7 cellular contexts compared by ENCODE assay signal in the genomic region with DNA sequence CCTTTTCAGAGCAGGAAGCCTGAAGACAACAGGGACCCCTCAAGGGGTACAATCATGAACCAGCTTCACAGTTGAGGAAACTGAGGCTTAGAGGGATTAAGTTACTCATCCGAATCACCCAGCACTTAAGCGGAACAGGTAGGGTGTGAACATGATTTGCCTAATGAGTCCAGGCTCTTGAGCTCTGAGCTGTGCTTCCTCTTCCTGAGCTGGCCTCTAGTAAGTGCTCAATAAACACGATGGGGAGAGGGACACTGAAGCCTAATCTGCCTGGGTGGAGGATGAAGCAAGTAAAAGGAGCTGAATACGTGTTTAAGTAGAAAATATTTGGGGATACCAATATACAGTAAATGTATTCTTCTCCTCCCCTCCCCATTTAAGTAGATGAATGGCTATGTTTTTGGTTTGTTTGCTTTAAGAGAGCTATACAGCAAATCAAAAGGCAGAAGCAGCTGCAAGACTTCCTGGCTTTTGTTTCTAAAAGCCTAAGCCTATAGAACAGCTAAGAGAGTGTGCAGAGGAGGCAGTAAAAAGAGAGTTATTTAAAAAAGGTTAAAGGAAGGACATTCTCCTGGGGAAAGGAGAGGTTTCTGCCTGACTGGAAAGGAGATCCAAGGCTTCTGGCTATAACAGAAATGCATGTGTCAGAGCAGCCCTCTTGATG. TPM values are rescaled to one million over a fixed set of nuclear protein-coding genes. Genes with fewer than 3 reads are reported as not detected.
DNase-seq lines count a peak whose midpoint lies in the region; ATAC-seq and TF ChIP-seq lines count a peak whose summit lies in the region.

No MANE protein-coding gene starts in this region.

- H3K4ac ChIP-seq in IMR-90 (ENCODE audit: low read depth, low read length), result peak overlapping the region; percentile 14

- H4K5ac ChIP-seq in IMR-90 (ENCODE audit: low read depth, low read length), result no peak overlapping the region; the same call in 1 of the 2 replicates

- DNase-seq in GM06990 (ENCODE audit: extremely low read depth, insufficient read length), result peak; percentile 51
- DNase-seq in IMR-90, result no peak
- no peak for DNase-seq in activated T-helper 1 cell treated with anti-CD3 and anti-CD28 coated beads, Interleukin-12 subunit alpha, Interleukin-12 subunit beta, Interleukin-2, Interleukin-4 antibody, amounts not matched to agents 30 ng/mL and 10 ng/mL and 1 ng/mL, durations not matched to agents 14 hours and 24 hours and 36 hours (ENCODE audit: low spot score)
- DNase-seq in osteoblast (ENCODE audit: insufficient read length, low spot score, missing footprints), result no peak
- no peak for DNase-seq in anterior cingulate cortex (lab: John Stamatoyannopoulos, UW)
- no peak for DNase-seq in NCI-H187 treated with DMSO at 0.1 percent for 48 hours (lab: John Stamatoyannopoulos, UW)

- peak overlapping the region; percentile 18; the same call in 1 of the 2 replicates for H3K23ac ChIP-seq in IMR-90 (ENCODE audit: low read depth, low read length)

- H3K27me3 Mint-ChIP-seq in activated T-helper 1 cell treated with anti-CD3 and anti-CD28 coated beads, Interleukin-12 subunit alpha, Interleukin-12 subunit beta, Interleukin-2, Interleukin-4 antibody, amounts not matched to agents 30 ng/mL and 10 ng/mL and 1 ng/mL, durations not matched to agents 14 hours and 24 hours and 36 hours (ENCODE audit: insufficient read depth), result peaks cover 4% of the 10 kb centered on the region

- H2BK5ac ChIP-seq in IMR-90 (ENCODE audit: low read depth, low read length, poor library complexity, severe bottlenecking), result no peak overlapping the region

- no peak overlapping the region for H3K4me2 ChIP-seq in IMR-90 (ENCODE audit: low read depth, low read length)
- H3K4me2 ChIP-seq in osteoblast (ENCODE audit: insufficient read depth, low read length), result peak overlapping the region; percentile 60

- H2AK5ac ChIP-seq in IMR-90 (ENCODE audit: low read depth, low read length), result peak overlapping the region; percentile 59; the same call in 1 of the 2 replicates

- no peak overlapping the region for H3K18ac ChIP-seq in IMR-90 (ENCODE audit: low read depth, low read length)

- in situ Hi-C loops in IMR-90 (cut with MboI; ENCODE audit: low sequenced_read_pairs), result loop anchor here (5.0 to 10.0 kb wide), 2 partner anchors 191 to 242 kb away; no protein-coding TSS in a partner anchor

- H3K4me1 ChIP-seq in IMR-90 (ENCODE audit: control insufficient read depth, insufficient read depth, low read length) (peaks cover 6% of the 10 kb centered on the region), osteoblast (ENCODE audit: insufficient read depth, low read length) (peaks cover 27% of the 10 kb centered on the region)

- peaks cover 3% of the 10 kb centered on the region for H3K36me3 Mint-ChIP-seq in activated T-helper 1 cell treated with anti-CD3 and anti-CD28 coated beads, Interleukin-12 subunit alpha, Interleukin-12 subunit beta, Interleukin-2, Interleukin-4 antibody, amounts not matched to agents 30 ng/mL and 10 ng/mL and 1 ng/mL, durations not matched to agents 14 hours and 24 hours and 36 hours (ENCODE audit: low read depth)

- TF ChIP-seq CTCF in GM06990 (IDR thresholded peaks at IDR 0.05; ENCODE audit: insufficient read depth, low read length, poor library complexity, severe bottlenecking) (no peak), IMR-90 (conservative IDR thresholded peaks at IDR 0.05; ENCODE audit: low read depth, low read length) (no peak), osteoblast (IDR thresholded peaks at IDR 0.05; ENCODE audit: extremely low read depth, low read depth, low read length) (no peak)

- H3K9me3 ChIP-seq in IMR-90 (ENCODE audit: control insufficient read depth, insufficient read depth, low read length), result no peaks in the 10 kb centered on the region
- no peaks in the 10 kb centered on the region for H3K9me3 ChIP-seq in osteoblast (ENCODE audit: low read depth, low read length)

- H2AFZ ChIP-seq in IMR-90 (replicated peaks; ENCODE audit: low read length, poor library complexity), result no peak overlapping the region
- H2AFZ ChIP-seq in osteoblast (ENCODE audit: low read length), result no peak overlapping the region

- peak overlapping the region; percentile 28 for H2BK120ac ChIP-seq in IMR-90 (ENCODE audit: low read depth, low read length)

- H3K27ac ChIP-seq in IMR-90 (ENCODE audit: insufficient read depth, low read length) (no peak overlapping the region), osteoblast (ENCODE audit: low read depth, low read length) (peak overlapping the region; percentile 55)

- H4K8ac ChIP-seq in IMR-90 (ENCODE audit: low read depth in 2 of 2, low read length in 2 of 2), result peak overlapping the region in 1 of 2 experiments; percentile 11; a peak in 1 of 4 replicates

- POLR2A ChIA-PET in IMR-90 (lab: Charles Lee; ENCODE audit: unreplicated experiment), result interaction anchor here (0.5 to 1.0 kb wide), 2 partner anchors 191 to 442 kb away, joined by 3 to 4 read pairs; no protein-coding TSS in a partner anchor

- no peak for TF ChIP-seq RAD21 in IMR-90 (IDR thresholded peaks at IDR 0.05; ENCODE audit: low read length)

- intact Hi-C loops in IMR-90 (cut with micrococcal nuclease), result loop anchor here (10.0 kb wide), 1 partner anchor 192 kb away; no protein-coding TSS in a partner anchor
- intact Hi-C loops in activated T-helper 1 cell treated with anti-CD3 and anti-CD28 coated beads, Interleukin-12 subunit alpha, Interleukin-12 subunit beta, Interleukin-2, Interleukin-4 antibody, amounts not matched to agents 30 ng/mL and 10 ng/mL and 1 ng/mL, durations not matched to agents 14 hours and 24 hours and 36 hours (cut with micrococcal nuclease), result loop anchor here (1.0 to 2.0 kb wide), 7 partner anchors 9 to 322 kb away; a partner anchor contains a TSS

- 100% methylated on average over 2 of the region's 4 CpGs; no CpG with 5 or more reads in 1 of the 2 experiments for WGBS in IMR-90 (ENCODE audit: extremely low coverage in 2 of 2, insufficient read length in 1 of 2), 2 experiments

- H2BK20ac ChIP-seq in IMR-90 (ENCODE audit: low read depth, low read length), result peak overlapping the region; percentile 27; the same call in 1 of the 2 replicates

- H3K36me3 ChIP-seq in GM06990 (ENCODE audit: control insufficient read depth, insufficient read depth, low read length) (no peaks in the 10 kb centered on the region), IMR-90 (ENCODE audit: control insufficient read depth, insufficient read depth, low read length) (no peaks in the 10 kb centered on the region), osteoblast (ENCODE audit: insufficient read depth, low read length) (no peaks in the 10 kb centered on the region)

- peaks cover 30% of the 10 kb centered on the region for H3K4me1 Mint-ChIP-seq in activated T-helper 1 cell treated with anti-CD3 and anti-CD28 coated beads, Interleukin-12 subunit alpha, Interleukin-12 subunit beta, Interleukin-2, Interleukin-4 antibody, amounts not matched to agents 30 ng/mL and 10 ng/mL and 1 ng/mL, durations not matched to agents 14 hours and 24 hours and 36 hours (ENCODE audit: low read depth)

- ATAC-seq in IMR-90 (ENCODE audit: low read depth), result no peak; the same call in 1 of the 2 replicates
- no peak for ATAC-seq in HG03108 (IDR thresholded peaks at IDR 0.05; ENCODE audit: unreplicated experiment)

- no peak for TF ChIP-seq POLR2A in IMR-90 (IDR thresholded peaks at IDR 0.05; ENCODE audit: low read depth, low read length)

- CTCF ChIA-PET in IMR-90 (lab: Yijun Ruan, JAX), result interaction anchor here (1.0 to 5.2 kb wide), 11 partner anchors 8 to 348 kb away, joined by 3 to 170 read pairs (median 4); a partner anchor contains a TSS

- H3K14ac ChIP-seq in IMR-90 (replicated peaks; ENCODE audit: low read depth, low read length), result peak overlapping the region; percentile 49; the same call in 1 of the 2 replicates

- peak overlapping the region; percentile 56 for H4K91ac ChIP-seq in IMR-90 (ENCODE audit: insufficient read depth, low read depth, low read length)

- H3K4me3 ChIP-seq in GM06990 (replicated peaks; ENCODE audit: low read depth, low read length), result peak overlapping the region; percentile 1; the same call in 1 of the 2 replicates
- H3K4me3 ChIP-seq in IMR-90 (ENCODE audit: insufficient read depth, low read depth, low read length), result no peak overlapping the region
- no peak overlapping the region for H3K4me3 ChIP-seq in osteoblast (ENCODE audit: insufficient read depth, low read length)

- H3K9ac ChIP-seq in IMR-90 (ENCODE audit: low read depth, low read length), result no peak overlapping the region

- peak overlapping the region; percentile 88 for H2AK9ac ChIP-seq in IMR-90 (replicated peaks; ENCODE audit: low read depth, low read length, poor library complexity)

- H4K20me1 ChIP-seq in IMR-90 (ENCODE audit: insufficient read depth, low read length), result no peaks in the 10 kb centered on the region
- H4K20me1 ChIP-seq in osteoblast (ENCODE audit: insufficient read depth, low read length), result no peaks in the 10 kb centered on the region

- H2BK15ac ChIP-seq in IMR-90 (ENCODE audit: low read depth, low read length), result peak overlapping the region; percentile 31; the same call in 1 of the 3 replicates

- no peaks in the 10 kb centered on the region for H3K27me3 ChIP-seq in GM06990 (replicated peaks; ENCODE audit: control insufficient read depth, insufficient read depth, low read length)
- no peaks in the 10 kb centered on the region for H3K27me3 ChIP-seq in IMR-90 (ENCODE audit: control insufficient read depth, insufficient read depth, low read length)
- H3K27me3 ChIP-seq in osteoblast (ENCODE audit: insufficient read depth, low read length), result no peaks in the 10 kb centered on the region

- H3K4me3 Mint-ChIP-seq in activated T-helper 1 cell treated with anti-CD3 and anti-CD28 coated beads, Interleukin-12 subunit alpha, Interleukin-12 subunit beta, Interleukin-2, Interleukin-4 antibody, amounts not matched to agents 30 ng/mL and 10 ng/mL and 1 ng/mL, durations not matched to agents 14 hours and 24 hours and 36 hours, result no peak overlapping the region

- peak overlapping the region; percentile 79 for H3K27ac Mint-ChIP-seq in activated T-helper 1 cell treated with anti-CD3 and anti-CD28 coated beads, Interleukin-12 subunit alpha, Interleukin-12 subunit beta, Interleukin-2, Interleukin-4 antibody, amounts not matched to agents 30 ng/mL and 10 ng/mL and 1 ng/mL, durations not matched to agents 14 hours and 24 hours and 36 hours

- dilution Hi-C loops in IMR-90 (cut with HindIII; ENCODE audit: low sequenced_read_pairs, unreplicated experiment), result no loop called here

- BruUV-seq in IMR-90 (replicated peaks; lab: Mats Ljungman, UMichigan), result no TSS peak

- no peaks in the 10 kb centered on the region for H3K9me3 Mint-ChIP-seq in activated T-helper 1 cell treated with anti-CD3 and anti-CD28 coated beads, Interleukin-12 subunit alpha, Interleukin-12 subunit beta, Interleukin-2, Interleukin-4 antibody, amounts not matched to agents 30 ng/mL and 10 ng/mL and 1 ng/mL, durations not matched to agents 14 hours and 24 hours and 36 hours

- no peaks in the 10 kb centered on the region for H3K79me2 ChIP-seq in osteoblast (ENCODE audit: insufficient read depth, low read length)

- peaks cover 0 to 22% of the 10 kb centered on the region in 2 experiments; a peak in 1 of 4 replicates for H3K79me1 ChIP-seq in IMR-90 (ENCODE audit: low read depth in 1 of 2, low read length in 2 of 2)

- H3K56ac ChIP-seq in IMR-90 (ENCODE audit: extremely low read depth, insufficient read depth, low read length), result no peak overlapping the region

- H3K9me1 ChIP-seq in IMR-90 (ENCODE audit: insufficient read depth, low read length), result 0 out of 2 replicates have a peak, but pooled peaks cover 3% of the 10 kb centered on the region

RNA-seq across cellular contexts. Expression of a gene that starts 20.5 kb away (rescaled TPM):
- total RNA-seq in IMR-90 (2012; rRNA removed) (3.0 and 3.6 TPM in 2 replicates), osteoblast (7.2 and 7.4 TPM in 2 replicates)
- 6.5 and 7.5 TPM in 2 replicates for polyA plus RNA-seq in IMR-90 (2012; rRNA removed)
- polyA plus RNA-seq in IMR-90 (2012; cell fraction: cytosol; rRNA removed), result 4.3 and 4.5 TPM in 2 replicates
- polyA plus RNA-seq in IMR-90 (2012; cell fraction: nucleus; rRNA removed; ENCODE audit: low replicate concordance), result 4.0 and 5.8 TPM in 2 replicates
- total RNA-seq in activated T-helper 1 cell treated with anti-CD3 and anti-CD28 coated beads, Interleukin-12 subunit alpha, Interleukin-12 subunit beta, Interleukin-2, Interleukin-4 antibody, amounts not matched to agents 30 ng/mL and 10 ng/mL and 1 ng/mL, durations not matched to agents 14 hours and 24 hours and 36 hours, result 4.1 and 5.1 TPM in 2 replicates

RNA-seq across cellular contexts. Expression of a gene that starts 22.5 kb away (rescaled TPM):
- 95.3 and 123 TPM in 2 replicates for total RNA-seq in IMR-90 (2012; rRNA removed)
- 49.0 and 55.0 TPM in 2 replicates for polyA plus RNA-seq in IMR-90 (2012; rRNA removed)
- 56.5 and 99.1 TPM in 2 replicates for polyA plus RNA-seq in IMR-90 (2012; cell fraction: cytosol; rRNA removed)
- polyA plus RNA-seq in IMR-90 (2012; cell fraction: nucleus; rRNA removed; ENCODE audit: low replicate concordance), result 25.9 and 38.1 TPM in 2 replicates
- total RNA-seq in activated T-helper 1 cell treated with anti-CD3 and anti-CD28 coated beads, Interleukin-12 subunit alpha, Interleukin-12 subunit beta, Interleukin-2, Interleukin-4 antibody, amounts not matched to agents 30 ng/mL and 10 ng/mL and 1 ng/mL, durations not matched to agents 14 hours and 24 hours and 36 hours, result 22.7 and 23.5 TPM in 2 replicates
- total RNA-seq in osteoblast, result 29.2 and 31.8 TPM in 2 replicates
